9 cellular contexts compared by ENCODE assay signal in genomic region chr18:22683196-22683676, GRCh38.
DNase-seq lines count a peak whose midpoint lies in the region; ATAC-seq and TF ChIP-seq lines count a peak whose summit lies in the region.
"Had no signal": no experiment of that assay in that cellular context is flagged by ENCODE, and none has a peak within 500 bp of the region (broad histone marks: within the 10 kb centered on the region; RNA-seq: fewer than 3 reads in every experiment).

No MANE protein-coding gene starts in this region.

- H3K27me3 Mint-ChIP-seq in Caco-2 (ENCODE audit: insufficient read depth, unreplicated experiment) (peaks cover 3% of the 10 kb centered on the region), nephron (ENCODE audit: low read depth) (no peaks in the 10 kb centered on the region)

- DNase-seq in Caco-2, result peak; percentile 60 to 89
- DNase-seq in NCI-H345 (lab: John Stamatoyannopoulos, UW), result peak; percentile 61
- peak; percentile 34 for DNase-seq in epithelial cell of prostate (ENCODE audit: low read depth, low spot score)
- DNase-seq in NCI-H128 (lab: John Stamatoyannopoulos, UW; ENCODE audit: unreplicated experiment), result no peak
- DNase-seq in occipital lobe (lab: John Stamatoyannopoulos, UW), result no peak
- DNase-seq in gastrocnemius medialis, result no peak
- DNase-seq: activated effector memory CD4-positive, alpha-beta T cell treated with anti-CD3 and anti-CD28 coated beads, Interleukin-2, amount 50 U/mL, for 16 hours had no signal

- POLR2A ChIA-PET in Caco-2 (lab: Charles Lee), result no interaction called here

- H3K4me3 Mint-ChIP-seq in Caco-2 (ENCODE audit: unreplicated experiment) (peak overlapping the region; percentile 55), nephron (peak overlapping the region; percentile 3 to 18 (median 6))

- no peak overlapping the region for H3K4me3 ChIP-seq in Caco-2 (ENCODE audit: low read depth, low read length)
- peak overlapping the region in 1 of 4 donors; percentile 17 for H3K4me3 ChIP-seq in gastrocnemius medialis

- BruUV-seq in Caco-2 (replicated peaks; lab: Mats Ljungman, UMichigan), result no TSS peak

- in situ Hi-C loops in gastrocnemius medialis (cut with MboI; ENCODE audit: low sequenced_read_pairs in 4 of 4), result no loop called here

- TF ChIP-seq CTCF in Caco-2 (IDR thresholded peaks at IDR 0.05; ENCODE audit: insufficient read depth in 1 of 2, low read depth in 1 of 2, low read length in 1 of 2, severe bottlenecking in 1 of 2, unreplicated experiment in 1 of 2) (no peak), nephron (IDR thresholded peaks at IDR 0.05; ENCODE audit: unreplicated experiment in 3 of 3) (no peak), gastrocnemius medialis (IDR thresholded peaks at IDR 0.05 in 4 of 5, conservative IDR thresholded peaks at IDR 0.05 in 1 of 5) (no peak)

- H3K36me3 Mint-ChIP-seq in Caco-2 (ENCODE audit: insufficient read depth, unreplicated experiment) (no peaks in the 10 kb centered on the region), nephron (ENCODE audit: low read depth) (no peaks in the 10 kb centered on the region)

- no peak for TF ChIP-seq POLR2A in gastrocnemius medialis (IDR thresholded peaks at IDR 0.05)

- peaks cover 10% of the 10 kb centered on the region; the same call in 1 of the 2 replicates for H3K4me1 ChIP-seq in Caco-2
- no peaks in the 10 kb centered on the region for H3K4me1 ChIP-seq in gastrocnemius medialis

- H3K27ac ChIP-seq in epithelial cell of prostate (no peak overlapping the region), gastrocnemius medialis (no peak overlapping the region)

- H3K9me3 Mint-ChIP-seq in Caco-2 (ENCODE audit: unreplicated experiment), result no peaks in the 10 kb centered on the region
- no peaks in the 10 kb centered on the region for H3K9me3 Mint-ChIP-seq in nephron

- peaks cover 11% of the 10 kb centered on the region for H3K4me1 Mint-ChIP-seq in Caco-2 (ENCODE audit: low read depth, unreplicated experiment)
- H3K4me1 Mint-ChIP-seq in nephron, result peaks cover 50% of the 10 kb centered on the region

- no peaks in the 10 kb centered on the region for H3K36me3 ChIP-seq in Caco-2 (ENCODE audit: control insufficient read depth, insufficient read depth, low read length)
- H3K36me3 ChIP-seq in gastrocnemius medialis, result no peaks in the 10 kb centered on the region

- ATAC-seq in gastrocnemius medialis, result no peak
- no peak for ATAC-seq in HG03342 (IDR thresholded peaks at IDR 0.05; ENCODE audit: unreplicated experiment)

- no peaks in the 10 kb centered on the region; the same call in 1 of the 2 replicates for H3K27me3 ChIP-seq in Caco-2 (replicated peaks; ENCODE audit: control insufficient read depth, insufficient read depth, low read length)
- no peaks in the 10 kb centered on the region for H3K27me3 ChIP-seq in gastrocnemius medialis

- CTCF ChIA-PET in Caco-2 (lab: Charles Lee), result no interaction called here

- intact Hi-C loops in Caco-2 (cut with micrococcal nuclease; ENCODE audit: unreplicated experiment), result no loop called here
- intact Hi-C loops in gastrocnemius medialis (cut with DNase I; ENCODE audit: low total_unique reads), result no loop called here

- peak overlapping the region; percentile 60 for H3K27ac Mint-ChIP-seq in Caco-2 (ENCODE audit: unreplicated experiment)
- H3K27ac Mint-ChIP-seq in nephron, result peak overlapping the region; percentile 62 to 99 (median 99)

- H3K9me3 ChIP-seq in Caco-2 (peaks cover 18% of the 10 kb centered on the region), gastrocnemius medialis (no peaks in the 10 kb centered on the region)

Comparison
In these comparisons a context has a peak if more than half of its experiments do, and no peak if none do; other contexts are left out.
1. DNase-seq: peak in Caco-2 (2 of 2), NCI-H345 (single experiment) and epithelial cell of prostate (single experiment); none in NCI-H128 (single experiment), occipital lobe (single experiment) and gastrocnemius medialis (0 of 2).